ENCODE assay signal across 23 cellular contexts in the genomic region with DNA sequence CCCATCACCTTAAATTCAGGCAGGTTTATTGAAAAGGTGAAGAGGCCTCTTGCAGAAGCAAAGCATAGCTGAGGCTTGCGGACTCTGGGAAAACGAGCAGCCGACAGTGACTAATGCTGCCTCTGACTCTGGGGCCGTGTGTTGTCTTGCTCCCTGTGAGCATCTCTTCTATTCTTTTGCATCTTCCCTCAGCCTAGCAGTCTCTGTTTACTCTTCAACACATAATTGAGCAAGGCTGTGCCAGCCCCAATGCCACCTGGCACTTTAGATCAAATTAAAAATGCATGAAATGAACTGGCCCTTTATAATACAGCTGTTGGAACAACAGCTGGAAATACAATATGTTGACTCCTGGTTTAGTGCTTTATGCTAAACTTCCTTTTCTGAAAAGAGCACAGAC. TPM values are rescaled to one million over a fixed set of nuclear protein-coding genes. Genes with fewer than 3 reads are reported as not detected.
DNase-seq lines count a peak whose midpoint lies in the region; ATAC-seq lines count a peak whose summit lies in the region.
"Had no signal": no experiment of that assay in that cellular context is flagged by ENCODE, and none has a peak within 500 bp of the region (broad histone marks: within the 10 kb centered on the region; RNA-seq: fewer than 3 reads in every experiment).

No MANE protein-coding gene starts in this region.

- peaks cover 26% of the 10 kb centered on the region for H3K4me1 ChIP-seq in SJCRH30
- H3K4me1 ChIP-seq: lower lobe of right lung had no signal

- peaks cover 12% of the 10 kb centered on the region for H3K27me3 Mint-ChIP-seq in activated T-cell treated with anti-CD3 and anti-CD28 coated beads, Interleukin-2, amount 50 U/mL, for 4 hours (ENCODE audit: low read depth)
- H3K27me3 Mint-ChIP-seq: type B pancreatic cell had no signal

- H3K9me3 Mint-ChIP-seq in activated T-cell treated with anti-CD3 and anti-CD28 coated beads, Interleukin-2, amount 50 U/mL, for 4 hours: peaks cover 7% of the 10 kb centered on the region
- H3K9me3 Mint-ChIP-seq: activated CD4-positive, alpha-beta memory T cell treated with anti-CD3 and anti-CD28 coated beads for 36 hours; activated T-cell treated with anti-CD3 and anti-CD28 coated beads, Interleukin-2, amount 50 U/mL, for 72 hours; type B pancreatic cell had no signal

- H3K27me3 ChIP-seq in SJCRH30: no peaks in the 10 kb centered on the region

- H3K27ac ChIP-seq in SJCRH30: peak overlapping the region; percentile 94
- H3K27ac ChIP-seq: lower lobe of right lung, WERI-Rb-1 had no signal

- H3K4me3 ChIP-seq in SJCRH30: peak overlapping the region; percentile 30
- H3K4me3 ChIP-seq: lower lobe of right lung had no signal

- H3K4me3 Mint-ChIP-seq in activated T-cell treated with anti-CD3 and anti-CD28 coated beads, Interleukin-2, amount 50 U/mL, for 4 hours: no peak overlapping the region
- H3K4me3 Mint-ChIP-seq: activated CD4-positive, alpha-beta memory T cell treated with anti-CD3 and anti-CD28 coated beads for 36 hours; activated naive CD8-positive, alpha-beta T cell; activated T-cell treated with anti-CD3 and anti-CD28 coated beads, Interleukin-2, amount 50 U/mL, for 72 hours; brain; type B pancreatic cell had no signal

- no peaks in the 10 kb centered on the region for H3K4me1 Mint-ChIP-seq in activated T-cell treated with anti-CD3 and anti-CD28 coated beads, Interleukin-2, amount 50 U/mL, for 4 hours (ENCODE audit: low read depth)

- H3K36me3 ChIP-seq in SJCRH30: no peaks in the 10 kb centered on the region
- H3K36me3 ChIP-seq: lower lobe of right lung, WERI-Rb-1 had no signal

- DNase-seq in LHCN-M2 (ENCODE audit: low read depth) (peak; percentile 92), NCI-H2081 (lab: John Stamatoyannopoulos, UW) (peak; percentile 2 to 67), SJCRH30 (peak; percentile 82 to 93), retina (peak; percentile 8), cerebellar nuclear complex (lab: John Stamatoyannopoulos, UW) (no peak), kidney glomerular epithelial cell (lab: John Stamatoyannopoulos, UW) (no peak)
- no peak for DNase-seq in activated T-cell treated with anti-CD3 and anti-CD28 coated beads, Interleukin-2, amount 50 U/mL, for 4 hours
- DNase-seq: activated CD4-positive, alpha-beta memory T cell treated with anti-CD3 and anti-CD28 coated beads for 36 hours; activated T-cell treated with anti-CD3 and anti-CD28 coated beads, Interleukin-2, amount 50 U/mL, for 72 hours; DND-41; H7; KG1; lower lobe of right lung; NCI-H1048; stimulated activated naive CD8-positive, alpha-beta T cell treated with anti-CD3 and anti-CD28 coated beads, Interleukin-15, Interleukin-2, amounts not matched to agents 100 U/mL and 50 U/mL, for 24 hours; WERI-Rb-1 had no signal

- ATAC-seq in activated T-cell treated with anti-CD3 and anti-CD28 coated beads, Interleukin-2, amount 50 U/mL, for 4 hours: no peak
- ATAC-seq in GM18873 (IDR thresholded peaks at IDR 0.05; ENCODE audit: low FRiP score, unreplicated experiment): no peak
- ATAC-seq: activated T-cell treated with anti-CD3 and anti-CD28 coated beads, Interleukin-2, amount 50 U/mL, for 72 hours; lower lobe of right lung; stimulated activated naive CD8-positive, alpha-beta T cell treated with anti-CD3 and anti-CD28 coated beads, Interleukin-15, Interleukin-2, amounts not matched to agents 100 U/mL and 50 U/mL, for 24 hours had no signal

- no peaks in the 10 kb centered on the region; the same call in 1 of the 2 replicates for H3K9me3 ChIP-seq in SJCRH30 (replicated peaks)
- H3K9me3 ChIP-seq: lower lobe of right lung had no signal

- no peaks in the 10 kb centered on the region for H3K36me3 Mint-ChIP-seq in activated T-cell treated with anti-CD3 and anti-CD28 coated beads, Interleukin-2, amount 50 U/mL, for 4 hours (ENCODE audit: insufficient read depth)
- H3K36me3 Mint-ChIP-seq: activated CD4-positive, alpha-beta memory T cell treated with anti-CD3 and anti-CD28 coated beads for 36 hours; activated naive CD8-positive, alpha-beta T cell; brain; type B pancreatic cell had no signal

RNA-seq across cellular contexts. Expression of a gene that starts 18.4 kb away (rescaled TPM):
- total RNA-seq in LHCN-M2 (2014; rRNA removed): not detected in 2 replicates
- polyA plus RNA-seq in LHCN-M2 (2012): not detected
- total RNA-seq in SJCRH30 (2014; rRNA removed; shearing (Covaris generic)): 0.08 TPM in 1 of 2 replicates, not detected in the other
- 1 to 10 TPM in 2 of 3 donors, under 1 TPM in 1; 0.49 to 2.3 (median 1.2) TPM for total RNA-seq in activated T-cell treated with anti-CD3 and anti-CD28 coated beads, Interleukin-2, amount 50 U/mL, for 4 hours
- total RNA-seq: activated CD4-positive, alpha-beta memory T cell treated with anti-CD3 and anti-CD28 coated beads for 36 hours; dermis microvascular lymphatic vessel endothelial cell; H7; lower lobe of right lung had no signal
- polyA plus RNA-seq: BJ, neural cell had no signal

Comparison
In these comparisons a context has a peak if more than half of its experiments do, and no peak if none do; other contexts are left out.
1. DNase-seq: peak in LHCN-M2 (single experiment), NCI-H2081 (2 of 2), SJCRH30 (2 of 2) and retina (single experiment); none in cerebellar nuclear complex (0 of 2), kidney glomerular epithelial cell (single experiment) and activated T-cell treated with anti-CD3 and anti-CD28 coated beads, Interleukin-2, amount 50 U/mL, for 4 hours (single experiment).